ENCODE assay signal across 8 cellular contexts in genomic region chr5:111511174-111512025, GRCh38. TPM values are rescaled to one million over a fixed set of nuclear protein-coding genes. Genes with fewer than 3 reads are reported as not detected.
DNase-seq lines count a peak whose midpoint lies in the region; ATAC-seq and TF ChIP-seq lines count a peak whose summit lies in the region.

No MANE protein-coding gene starts in this region.

- no peaks in the 10 kb centered on the region for H3K9me3 ChIP-seq in CD4-positive, alpha-beta T cell (ENCODE audit: control insufficient read depth, low read length)
- H3K9me3 ChIP-seq in mammary epithelial cell (replicated peaks; ENCODE audit: insufficient read depth, low read length): no peaks in the 10 kb centered on the region
- H3K9me3 ChIP-seq in liver (ENCODE audit: control insufficient read depth in 4 of 4, low read length in 3 of 4): no peaks in the 10 kb centered on the region
- H3K9me3 ChIP-seq in thymus (ENCODE audit: control insufficient read depth): no peaks in the 10 kb centered on the region

- POLR2A ChIA-PET in CD4-positive, alpha-beta T cell (lab: Charles Lee): interaction anchor here (0.5 to 1.3 kb wide), 8 partner anchors 9 to 1810 kb away, joined by 3 to 5 read pairs (median 4); partner anchors contain the start of gene CAMK4

- no peaks in the 10 kb centered on the region for H3K9me3 Mint-ChIP-seq in CD4-positive, alpha-beta T cell

- H2AFZ ChIP-seq in mammary epithelial cell (ENCODE audit: low read depth, low read length): peak overlapping the region; percentile 69

- peak overlapping the region; percentile 76 for H3K4me3 ChIP-seq in Jurkat, Clone E6-1 (ENCODE audit: low read length)
- H3K4me3 ChIP-seq in mammary epithelial cell (replicated peaks in 1 of 3; ENCODE audit: insufficient read depth in 1 of 3, low read depth in 2 of 3, low read length in 3 of 3) (peak overlapping the region; percentile 74 to 93 (median 83)), liver (ENCODE audit: low read depth in 1 of 3, low read length in 3 of 3) (peak overlapping the region; percentile 59 to 90 (median 82)), thymus (ENCODE audit: low read length) (peak overlapping the region; percentile 54)

- no peak for ATAC-seq in CD4-positive, alpha-beta T cell (ENCODE audit: poor library complexity)
- ATAC-seq in GM21447 (IDR thresholded peaks at IDR 0.05; ENCODE audit: unreplicated experiment): peak; percentile 26

- no peaks in the 10 kb centered on the region for H4K20me1 ChIP-seq in mammary epithelial cell (ENCODE audit: insufficient read depth, low read length)

- H3K9ac ChIP-seq in mammary epithelial cell (ENCODE audit: insufficient read depth, low read length) (peak overlapping the region; percentile 89), liver (ENCODE audit: low read depth in 1 of 2, low read length in 2 of 2) (peak overlapping the region; percentile 84 to 95)

- peak overlapping the region; percentile 86 for H3K27ac Mint-ChIP-seq in CD4-positive, alpha-beta T cell

- H3K4me1 Mint-ChIP-seq in CD4-positive, alpha-beta T cell (ENCODE audit: low read depth): peaks cover 32% of the 10 kb centered on the region

- intact Hi-C loops in CD4-positive, alpha-beta T cell (cut with DNase I, micrococcal nuclease): loop anchor here in 1 of 2 experiments (1.0 kb wide), 1 partner anchor 19 kb away; no protein-coding TSS in a partner anchor
- intact Hi-C loops in mammary epithelial cell (cut with micrococcal nuclease): no loop called here

- peaks cover 10% of the 10 kb centered on the region for H3K36me3 Mint-ChIP-seq in CD4-positive, alpha-beta T cell (ENCODE audit: low read depth)

- peaks cover 60% of the 10 kb centered on the region for H3K79me2 ChIP-seq in mammary epithelial cell (ENCODE audit: insufficient read depth, low read length)

- H3K4me2 ChIP-seq in mammary epithelial cell (ENCODE audit: insufficient read depth, low read depth, low read length): peak overlapping the region; percentile 94

- H3K4me1 ChIP-seq in mammary epithelial cell (ENCODE audit: insufficient read depth, low read length) (peaks cover 5% of the 10 kb centered on the region), liver (ENCODE audit: control insufficient read depth in 4 of 4, insufficient read depth in 4 of 4, low read length in 3 of 4) (peaks cover 8 to 31% (median 24%) of the 10 kb centered on the region in 4 donors), thymus (ENCODE audit: control insufficient read depth, insufficient read depth, low read length) (no peaks in the 10 kb centered on the region)

- BruUV-seq in mammary epithelial cell (replicated peaks; lab: Mats Ljungman, UMichigan): TSS peak; percentile 34

- 0% methylated on average over 9 of the region's 9 CpGs for WGBS in mammary epithelial cell (ENCODE audit: low coverage, missing lambda C conversion rate)
- WGBS in liver: 2% methylated on average over 9 of the region's 9 CpGs
- WGBS in thymus: 10% methylated on average over 9 of the region's 9 CpGs

- DNase-seq in CD4-positive, alpha-beta T cell: no peak
- DNase-seq in Jurkat, Clone E6-1 (ENCODE audit: low read depth, low spot score): no peak
- DNase-seq in mammary epithelial cell (peak; percentile 24), NCI-H2171 (lab: John Stamatoyannopoulos, UW) (no peak), DMS153 (lab: John Stamatoyannopoulos, UW) (no peak)

- H3K27me3 Mint-ChIP-seq in CD4-positive, alpha-beta T cell: no peaks in the 10 kb centered on the region

- H3K36me3 ChIP-seq in mammary epithelial cell (ENCODE audit: insufficient read depth, low read length): peaks cover under 1% of the 10 kb centered on the region
- H3K36me3 ChIP-seq in liver (ENCODE audit: control insufficient read depth in 4 of 4, insufficient read depth in 3 of 4, low read depth in 1 of 4, low read length in 3 of 4): peaks cover 0 to 1% (median 0%) of the 10 kb centered on the region in 4 donors
- no peaks in the 10 kb centered on the region for H3K36me3 ChIP-seq in thymus (ENCODE audit: control insufficient read depth, insufficient read depth)

- CTCF ChIA-PET in CD4-positive, alpha-beta T cell (lab: Charles Lee): interaction anchor here (1.0 to 3.8 kb wide), 4 partner anchors 15 to 20 kb away, joined by 3 to 24 read pairs (median 6); no protein-coding TSS in a partner anchor
- CTCF ChIA-PET in mammary epithelial cell (lab: Charles Lee; ENCODE audit: low non-redundant PET): interaction anchor here (0.6 to 0.7 kb wide), 3 partner anchors 287 to 1018 kb away, joined by 3 read pairs; partner anchors contain the start of gene CAMK4

- no peaks in the 10 kb centered on the region for H3K27me3 ChIP-seq in CD4-positive, alpha-beta T cell (ENCODE audit: control insufficient read depth, insufficient read depth, low read length)
- H3K27me3 ChIP-seq in mammary epithelial cell (ENCODE audit: insufficient read depth, low read length) (no peaks in the 10 kb centered on the region), liver (ENCODE audit: control insufficient read depth in 4 of 4, insufficient read depth in 4 of 4, low read length in 3 of 4) (no peaks in the 10 kb centered on the region), thymus (ENCODE audit: control insufficient read depth, insufficient read depth) (no peaks in the 10 kb centered on the region)

- peak overlapping the region; percentile 95 for H3K4me3 Mint-ChIP-seq in CD4-positive, alpha-beta T cell

- no peak for TF ChIP-seq RAD21 in liver (IDR thresholded peaks at IDR 0.05)

- dilution Hi-C loops in mammary epithelial cell (cut with HindIII; ENCODE audit: low sequenced_read_pairs): no loop called here

- no peak for TF ChIP-seq CTCF in CD4-positive, alpha-beta T cell (IDR thresholded peaks at IDR 0.05)
- TF ChIP-seq CTCF in mammary epithelial cell (conservative IDR thresholded peaks at IDR 0.05 in 1 of 2, IDR thresholded peaks at IDR 0.05 in 1 of 2; ENCODE audit: extremely low read depth in 1 of 2, insufficient read depth in 1 of 2, low read depth in 1 of 2, low read length in 2 of 2) (no peak), liver (IDR thresholded peaks at IDR 0.05; ENCODE audit: low read depth, low read length, missing input control) (no peak)

- in situ Hi-C loops in mammary epithelial cell (cut with MboI; ENCODE audit: low sequenced_read_pairs in 2 of 2): no loop called here

- peak overlapping the region; percentile 66 for H3K27ac ChIP-seq in CD4-positive, alpha-beta T cell (ENCODE audit: low read depth, low read length)
- H3K27ac ChIP-seq in mammary epithelial cell (ENCODE audit: insufficient read depth, low read depth, low read length): peak overlapping the region; percentile 88
- H3K27ac ChIP-seq in liver (ENCODE audit: low read depth in 1 of 2, low read length in 2 of 2): peak overlapping the region; percentile 93 to 96
- H3K27ac ChIP-seq in thymus (ENCODE audit: low read depth): peak overlapping the region; percentile 15

TF ChIP-seq in liver, 16 proteins besides CTCF, POLR2A, EP300 and RAD21 (continues in another document):
- TF ChIP-seq, protein P1, sequence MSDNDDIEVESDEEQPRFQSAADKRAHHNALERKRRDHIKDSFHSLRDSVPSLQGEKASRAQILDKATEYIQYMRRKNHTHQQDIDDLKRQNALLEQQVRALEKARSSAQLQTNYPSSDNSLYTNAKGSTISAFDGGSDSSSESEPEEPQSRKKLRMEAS (IDR thresholded peaks at IDR 0.05): no peak
- TF ChIP-seq RXRA (IDR thresholded peaks at IDR 0.05) (no peak), YY1 (IDR thresholded peaks at IDR 0.05) (no peak), FOXA1 (IDR thresholded peaks at IDR 0.05) (no peak), ZBTB33 (IDR thresholded peaks at IDR 0.05) (no peak), TAF1 (conservative IDR thresholded peaks at IDR 0.05) (no peak), REST (IDR thresholded peaks at IDR 0.05) (no peak)

RNA-seq across cellular contexts. Expression of gene STARD4, which starts 0.9 kb away (rescaled TPM):
- 10 to 100 TPM; 14.9 to 15.2 TPM for total RNA-seq in CD4-positive, alpha-beta T cell
- polyA plus RNA-seq in Jurkat, Clone E6-1 (2012; ENCODE audit: insufficient read depth, insufficient read length): 18.4 TPM
- total RNA-seq in mammary epithelial cell (10 to 100 TPM; 52.8 to 95.9 TPM), liver (10 to 100 TPM; 53.2 to 61.2 TPM)
- polyA plus RNA-seq in mammary epithelial cell (32.8 TPM), liver (10 to 100 TPM; 10.1 to 15.0 TPM), thymus (7.0 TPM)
- 90.4 TPM for polyA minus RNA-seq in mammary epithelial cell

Comparison
In these comparisons a context has a peak if more than half of its experiments do, and no peak if none do; other contexts are left out.
1. H3K27ac ChIP-seq: peak in every context shown above with its lines; median percentile 94 in liver; 88 in mammary epithelial cell; 66 in CD4-positive, alpha-beta T cell; 15 in thymus.